18 cellular contexts compared by ENCODE assay signal in genomic region chr20:59825563-59825920, GRCh38.
DNase-seq lines count a peak whose midpoint lies in the region; ATAC-seq and TF ChIP-seq lines count a peak whose summit lies in the region.
"Had no signal": no experiment of that assay in that cellular context is flagged by ENCODE, and none has a peak within 500 bp of the region (broad histone marks: within the 10 kb centered on the region; RNA-seq: fewer than 3 reads in every experiment).

No MANE protein-coding gene starts in this region.

- intact Hi-C loops in MCF 10A (cut with micrococcal nuclease) (no loop called here), mammary epithelial cell (cut with micrococcal nuclease) (no loop called here), lower leg skin (cut with DNase I; ENCODE audit: low total_unique reads) (no loop called here), tibial artery (cut with DNase I; ENCODE audit: low total_unique reads) (no loop called here)

- H2AFZ ChIP-seq in mammary epithelial cell (ENCODE audit: low read depth, low read length) (no peak overlapping the region), osteoblast (ENCODE audit: low read length) (no peak overlapping the region)

- H3K4me1 ChIP-seq in mammary epithelial cell (ENCODE audit: insufficient read depth, low read length), result peaks cover 32% of the 10 kb centered on the region
- peaks cover 29% of the 10 kb centered on the region for H3K4me1 ChIP-seq in RWPE2 (ENCODE audit: insufficient read depth, poor library complexity, severe bottlenecking)
- no peaks in the 10 kb centered on the region for H3K4me1 ChIP-seq in osteoblast (ENCODE audit: insufficient read depth, low read length)
- no peaks in the 10 kb centered on the region for H3K4me1 ChIP-seq in tibial artery
- H3K4me1 ChIP-seq: SJCRH30 had no signal

- H3K79me2 ChIP-seq in mammary epithelial cell (ENCODE audit: insufficient read depth, low read length), result no peaks in the 10 kb centered on the region
- H3K79me2 ChIP-seq in osteoblast (ENCODE audit: insufficient read depth, low read length), result no peaks in the 10 kb centered on the region

- no peaks in the 10 kb centered on the region for H3K9me3 Mint-ChIP-seq in MCF 10A (ENCODE audit: unreplicated experiment)

- no peak overlapping the region for H3K4me2 ChIP-seq in mammary epithelial cell (ENCODE audit: insufficient read depth, low read depth, low read length)
- H3K4me2 ChIP-seq in osteoblast (ENCODE audit: insufficient read depth, low read length), result no peak overlapping the region

- POLR2A ChIA-PET in MCF 10A (lab: Yijun Ruan, JAX), result interaction anchor here (0.6 to 6.9 kb wide), 11 partner anchors 8 to 1123 kb away, joined by 3 to 94 read pairs (median 3); partner anchors contain the start of genes FAM217B and PPP1R3D

- no peaks in the 10 kb centered on the region for H4K20me1 ChIP-seq in mammary epithelial cell (ENCODE audit: insufficient read depth, low read length)
- no peaks in the 10 kb centered on the region for H4K20me1 ChIP-seq in osteoblast (ENCODE audit: insufficient read depth, low read length)

- H3K27ac Mint-ChIP-seq in MCF 10A (ENCODE audit: low read depth, unreplicated experiment), result peak overlapping the region; percentile 44
- H3K27ac Mint-ChIP-seq: B cell had no signal

- dilution Hi-C loops in mammary epithelial cell (cut with HindIII; ENCODE audit: low sequenced_read_pairs), result no loop called here

- H3K27ac ChIP-seq in mammary epithelial cell (ENCODE audit: insufficient read depth, low read depth, low read length) (no peak overlapping the region), RWPE2 (ENCODE audit: poor library complexity, severe bottlenecking) (peak overlapping the region; percentile 88), osteoblast (ENCODE audit: low read depth, low read length) (no peak overlapping the region), tibial artery (no peak overlapping the region)
- H3K27ac ChIP-seq: SJCRH30 had no signal

- TF ChIP-seq POLR2A in lower leg skin (IDR thresholded peaks at IDR 0.05), result no peak

- H3K9ac ChIP-seq in mammary epithelial cell (ENCODE audit: insufficient read depth, low read length), result no peak overlapping the region

- peaks cover 65% of the 10 kb centered on the region for H3K4me1 Mint-ChIP-seq in MCF 10A (ENCODE audit: insufficient read depth, unreplicated experiment)
- H3K4me1 Mint-ChIP-seq: B cell had no signal

- H3K27me3 ChIP-seq in mammary epithelial cell (ENCODE audit: insufficient read depth, low read length) (no peaks in the 10 kb centered on the region), RWPE2 (ENCODE audit: insufficient read depth, poor library complexity, severe bottlenecking) (no peaks in the 10 kb centered on the region), osteoblast (ENCODE audit: insufficient read depth, low read length) (no peaks in the 10 kb centered on the region), tibial artery (peaks cover 0 to 16% of the 10 kb centered on the region in 2 donors)

- H3K36me3 Mint-ChIP-seq in MCF 10A (ENCODE audit: insufficient read depth, unreplicated experiment), result no peaks in the 10 kb centered on the region
- H3K36me3 Mint-ChIP-seq: CD14-positive monocyte had no signal

- no peaks in the 10 kb centered on the region for H3K36me3 ChIP-seq in mammary epithelial cell (ENCODE audit: insufficient read depth, low read length)
- H3K36me3 ChIP-seq in RWPE2 (ENCODE audit: low read depth), result no peaks in the 10 kb centered on the region
- H3K36me3 ChIP-seq in osteoblast (ENCODE audit: insufficient read depth, low read length), result no peaks in the 10 kb centered on the region
- no peaks in the 10 kb centered on the region for H3K36me3 ChIP-seq in tibial artery
- H3K36me3 ChIP-seq: SJCRH30 had no signal

- H3K9me3 ChIP-seq in mammary epithelial cell (replicated peaks; ENCODE audit: insufficient read depth, low read length) (no peaks in the 10 kb centered on the region), RWPE2 (ENCODE audit: severe bottlenecking) (no peaks in the 10 kb centered on the region), osteoblast (ENCODE audit: low read depth, low read length) (no peaks in the 10 kb centered on the region), tibial artery (no peaks in the 10 kb centered on the region)
- H3K9me3 ChIP-seq: SJCRH30 had no signal

- no peak overlapping the region for H3K4me3 Mint-ChIP-seq in MCF 10A (ENCODE audit: unreplicated experiment)
- H3K4me3 Mint-ChIP-seq: B cell, CD14-positive monocyte had no signal

- DNase-seq in MCF 10A (ENCODE audit: unreplicated experiment) (no peak), mammary epithelial cell (no peak), RWPE2 (ENCODE audit: low spot score) (peak; percentile 62), lower leg skin (ENCODE audit: low spot score in 2 of 2) (peak; percentile 12 to 43), osteoblast (ENCODE audit: insufficient read length, low spot score, missing footprints) (no peak), RKO (ENCODE audit: low spot score) (no peak), tibial artery (no peak)
- DNase-seq: EL, GF-D8, KG1, NCI-H2029 treated with DMSO at 0.1 percent for 48 hours, NCI-H2171, NCI-H345, NCI-H524 treated with DMSO at 0.1 percent for 48 hours, NCI-H82, SJCRH30 had no signal

- TF ChIP-seq CTCF in MCF 10A (IDR thresholded peaks at IDR 0.05; ENCODE audit: unreplicated experiment) (no peak), mammary epithelial cell (conservative IDR thresholded peaks at IDR 0.05 in 1 of 2, IDR thresholded peaks at IDR 0.05 in 1 of 2; ENCODE audit: extremely low read depth in 1 of 2, insufficient read depth in 1 of 2, low read depth in 1 of 2, low read length in 2 of 2) (no peak), RWPE2 (IDR thresholded peaks at IDR 0.05; ENCODE audit: poor library complexity, severe bottlenecking) (no peak), lower leg skin (IDR thresholded peaks at IDR 0.05) (no peak), osteoblast (IDR thresholded peaks at IDR 0.05; ENCODE audit: extremely low read depth, low read depth, low read length) (no peak), tibial artery (IDR thresholded peaks at IDR 0.05) (no peak)

- H3K4me3 ChIP-seq in mammary epithelial cell (replicated peaks in 1 of 3; ENCODE audit: insufficient read depth in 1 of 3, low read depth in 2 of 3, low read length in 3 of 3) (no peak overlapping the region), RWPE2 (ENCODE audit: severe bottlenecking) (no peak overlapping the region), lower leg skin (ENCODE audit: low read depth, poor library complexity, severe bottlenecking) (no peak overlapping the region), osteoblast (ENCODE audit: insufficient read depth, low read length) (no peak overlapping the region), tibial artery (no peak overlapping the region)
- H3K4me3 ChIP-seq: SJCRH30 had no signal

- no peak for ATAC-seq in RWPE2 (ENCODE audit: low read depth)

- WGBS in mammary epithelial cell (ENCODE audit: low coverage, missing lambda C conversion rate), result 100% methylated on average over 4 of the region's 4 CpGs
- 93 to 98% methylated on average over 4 of the region's 4 CpGs for WGBS in lower leg skin, 2 donors

- no peaks in the 10 kb centered on the region for H3K27me3 Mint-ChIP-seq in MCF 10A (ENCODE audit: insufficient read depth, unreplicated experiment)

- in situ Hi-C loops in mammary epithelial cell (cut with MboI; ENCODE audit: low sequenced_read_pairs in 2 of 2), result no loop called here

- BruUV-seq in MCF 10A (replicated peaks; lab: Mats Ljungman, UMichigan), result no TSS peak
- no TSS peak for BruUV-seq in mammary epithelial cell (replicated peaks; lab: Mats Ljungman, UMichigan)

- CTCF ChIA-PET in MCF 10A (lab: Yijun Ruan, JAX) (interaction anchor here (0.8 to 4.4 kb wide), 7 partner anchors 9 to 43 kb away, joined by 3 to 28 read pairs (median 5); no protein-coding TSS in a partner anchor), mammary epithelial cell (lab: Charles Lee; ENCODE audit: low non-redundant PET) (no interaction called here)

Comparison
In these comparisons a context has a peak if more than half of its experiments do, and no peak if none do; other contexts are left out.
1. DNase-seq: peak in RWPE2 (single experiment) and lower leg skin (2 of 2); none in MCF 10A (single experiment), mammary epithelial cell (single experiment), osteoblast (single experiment), RKO (single experiment) and tibial artery (0 of 2).